ENCODE assay signal across 13 cellular contexts in genomic region chr14:23058654-23059504, GRCh38. TPM values are rescaled to one million over a fixed set of nuclear protein-coding genes. Genes with fewer than 3 reads are reported as not detected.
DNase-seq lines count a peak whose midpoint lies in the region; ATAC-seq, FAIRE-seq and TF ChIP-seq lines count a peak whose summit lies in the region.
"Had no signal": no experiment of that assay in that cellular context is flagged by ENCODE, and none has a peak within 500 bp of the region (broad histone marks: within the 10 kb centered on the region; RNA-seq: fewer than 3 reads in every experiment).

No MANE protein-coding gene starts in this region.

- H3K27me3 Mint-ChIP-seq in effector memory CD8-positive, alpha-beta T cell, result no peaks in the 10 kb centered on the region

- peak overlapping the region; percentile 14 to 40 for H3K4me3 Mint-ChIP-seq in effector memory CD8-positive, alpha-beta T cell

- POLR2A ChIA-PET in PC-9 (lab: Charles Lee; ENCODE audit: unreplicated experiment), result interaction anchor here (0.6 to 1.0 kb wide), 2 partner anchors 36 to 102 kb away, joined by 4 read pairs; partner anchors contain the start of genes ACIN1 and HAUS4

- H3K27me3 ChIP-seq in PC-9 (ENCODE audit: insufficient read depth, low read depth) (no peaks in the 10 kb centered on the region), osteoblast (ENCODE audit: insufficient read depth, low read length) (no peaks in the 10 kb centered on the region)
- H3K27me3 ChIP-seq: heart left ventricle had no signal

- H2AFZ ChIP-seq in PC-9 (no peak overlapping the region), osteoblast (ENCODE audit: low read length) (no peak overlapping the region)

- H3K36me3 Mint-ChIP-seq in effector memory CD8-positive, alpha-beta T cell (ENCODE audit: insufficient read depth), result peaks cover 62% of the 10 kb centered on the region

- TF ChIP-seq CTCF in PC-9 (conservative IDR thresholded peaks at IDR 0.05) (no peak), osteoblast (IDR thresholded peaks at IDR 0.05; ENCODE audit: extremely low read depth, low read depth, low read length) (no peak)

- 0 out of 2 replicates have a peak, but pooled peaks cover 3% of the 10 kb centered on the region for H4K20me1 ChIP-seq in PC-9 (ENCODE audit: insufficient read depth)
- peaks cover 26% of the 10 kb centered on the region for H4K20me1 ChIP-seq in osteoblast (ENCODE audit: insufficient read depth, low read length)

- H3K9me3 Mint-ChIP-seq in effector memory CD8-positive, alpha-beta T cell, result no peaks in the 10 kb centered on the region

- peak overlapping the region; percentile 12 to 35 for H3K27ac Mint-ChIP-seq in effector memory CD8-positive, alpha-beta T cell

- TSS peak; percentile 20 for BruUV-seq in PC-9 (replicated peaks; lab: Mats Ljungman, UMichigan)

- H3K4me2 ChIP-seq in PC-9 (no peak overlapping the region), osteoblast (ENCODE audit: insufficient read depth, low read length) (no peak overlapping the region)

- H3K9me3 ChIP-seq in PC-9 (ENCODE audit: insufficient read depth, low read depth) (no peaks in the 10 kb centered on the region), osteoblast (ENCODE audit: low read depth, low read length) (no peaks in the 10 kb centered on the region)
- H3K9me3 ChIP-seq: heart left ventricle, SK-N-SH had no signal

- TF ChIP-seq POLR2A in GM12892 (IDR thresholded peaks at IDR 0.05; ENCODE audit: low read depth, low read length), result peak; percentile 23; the same call in 1 of the 2 replicates

- H3K4me1 Mint-ChIP-seq in effector memory CD8-positive, alpha-beta T cell (ENCODE audit: low read depth in 2 of 2), result peaks cover 17 to 22% of the 10 kb centered on the region in 2 donors

- ATAC-seq in effector memory CD8-positive, alpha-beta T cell (replicated peaks), result no peak
- ATAC-seq in HG02642 (IDR thresholded peaks at IDR 0.05; ENCODE audit: poor library complexity, unreplicated experiment) (no peak), GM21576 (IDR thresholded peaks at IDR 0.05; ENCODE audit: unreplicated experiment) (no peak)

- H3K27ac ChIP-seq in PC-9 (no peak overlapping the region), osteoblast (ENCODE audit: low read depth, low read length) (no peak overlapping the region)

- H3K36me3 ChIP-seq in PC-9 (ENCODE audit: low read depth) (peaks cover 14% of the 10 kb centered on the region; the same call in 1 of the 2 replicates), osteoblast (ENCODE audit: insufficient read depth, low read length) (peaks cover 47% of the 10 kb centered on the region)

- H3K4me1 ChIP-seq in PC-9 (replicated peaks; ENCODE audit: insufficient read depth), result peaks cover 33% of the 10 kb centered on the region
- H3K4me1 ChIP-seq in osteoblast (ENCODE audit: insufficient read depth, low read length), result peaks cover 29% of the 10 kb centered on the region

- no peaks in the 10 kb centered on the region for H3K9me2 ChIP-seq in PC-9 (ENCODE audit: insufficient read depth)
- H3K9me2 ChIP-seq: SK-N-SH had no signal

- H3K4me3 ChIP-seq in PC-9 (no peak overlapping the region), osteoblast (ENCODE audit: insufficient read depth, low read length) (no peak overlapping the region)

- CTCF ChIA-PET in PC-9 (lab: Charles Lee), result interaction anchor here (0.6 to 1.2 kb wide), 7 partner anchors 52 to 188 kb away, joined by 3 to 7 read pairs (median 4); no protein-coding TSS in a partner anchor

- FAIRE-seq in GM12892 (lab: Jason Lieb, UNC), result no peak

- intact Hi-C loops in PC-9 (cut with micrococcal nuclease; ENCODE audit: unreplicated experiment), result loop anchor here (1.0 to 5.0 kb wide), 3 partner anchors 73 to 1142 kb away; partner anchors contain the start of gene PRMT5

- no peaks in the 10 kb centered on the region for H3K79me2 ChIP-seq in PC-9 (ENCODE audit: low read depth)
- peaks cover 13% of the 10 kb centered on the region for H3K79me2 ChIP-seq in osteoblast (ENCODE audit: insufficient read depth, low read length)

- peaks cover 59% of the 10 kb centered on the region for H3F3A ChIP-seq in PC-9 (ENCODE audit: insufficient read depth, low read depth)

- no peak for DNase-seq in GM12892 (ENCODE audit: insufficient read length)
- DNase-seq in PC-9, result no peak
- no peak for DNase-seq in effector memory CD8-positive, alpha-beta T cell
- DNase-seq in osteoblast (ENCODE audit: insufficient read length, low spot score, missing footprints), result peak; percentile 82
- DNase-seq in stimulated activated CD4-positive, alpha-beta T cell treated with anti-CD3 and anti-CD28 coated beads, Interleukin-12 subunit alpha, Interleukin-12 subunit beta, amount 100 ng/mL, for 4 hours, result no peak
- no peak for DNase-seq in NAMALWA (ENCODE audit: low spot score)
- DNase-seq: COR-L47 had no signal

RNA-seq across cellular contexts. Expression of gene CDH24, which starts 1.6 kb away (rescaled TPM):
- 1.1 TPM for polyA plus RNA-seq in GM12892 (2012; ENCODE audit: missing spikeins)
- total RNA-seq in PC-9 (2021) (16.4 and 18.8 TPM in 2 replicates), osteoblast (3.3 and 3.5 TPM in 2 replicates)

RNA-seq across cellular contexts. Expression of gene PSMB11, which starts 16.9 kb away (rescaled TPM):
- not detected for polyA plus RNA-seq in GM12892 (2012; ENCODE audit: missing spikeins)
- total RNA-seq in PC-9 (2021), result not detected in 2 replicates
- not detected in 2 replicates for total RNA-seq in osteoblast
- total RNA-seq: esophagus mucosa, heart left ventricle, myocyte had no signal
- polyA plus RNA-seq: heart left ventricle, SK-N-SH had no signal

RNA-seq across cellular contexts. Expression of gene PSMB5, which starts 24.2 kb away (rescaled TPM):
- polyA plus RNA-seq in GM12892 (2012; ENCODE audit: missing spikeins), result 84.0 TPM
- 122 and 146 TPM in 2 replicates for total RNA-seq in PC-9 (2021)
- 162 and 164 TPM in 2 replicates for total RNA-seq in osteoblast

RNA-seq across cellular contexts. Expression of gene ACIN1, which starts 36.1 kb away (rescaled TPM):
- 83.9 TPM for polyA plus RNA-seq in GM12892 (2012; ENCODE audit: missing spikeins)
- total RNA-seq in PC-9 (2021) (113 and 171 TPM in 2 replicates), osteoblast (90.5 and 103 TPM in 2 replicates)

RNA-seq across cellular contexts. Expression of gene C14orf119, which starts 36.4 kb away (rescaled TPM):
- 39.9 TPM for polyA plus RNA-seq in GM12892 (2012; ENCODE audit: missing spikeins)
- total RNA-seq in PC-9 (2021), result 26.8 and 46.5 TPM in 2 replicates
- 41.5 and 43.1 TPM in 2 replicates for total RNA-seq in osteoblast
